29 cellular contexts compared by ENCODE assay signal in the genomic region with DNA sequence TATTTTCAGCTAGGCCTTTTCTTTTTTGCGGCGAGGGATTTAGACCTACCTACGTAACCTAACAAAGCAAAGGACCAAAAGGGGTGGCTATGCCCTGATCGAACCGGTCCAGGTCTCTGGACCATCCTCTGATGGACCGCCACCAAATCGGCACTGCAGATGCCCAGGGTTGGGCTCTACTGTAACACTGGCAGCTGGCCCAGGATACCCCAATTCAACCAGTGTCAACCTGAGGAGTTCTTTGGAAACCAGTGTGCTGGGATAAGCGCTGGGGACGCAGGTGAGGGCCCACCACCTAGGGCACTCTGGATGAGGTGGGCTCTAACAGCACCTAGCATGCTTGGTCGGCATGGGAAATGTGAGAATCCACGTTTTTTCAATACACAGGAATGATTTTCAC. TPM values are rescaled to one million over a fixed set of nuclear protein-coding genes. Genes with fewer than 3 reads are reported as not detected.
"Had no signal": no experiment of that assay in that cellular context is flagged by ENCODE, and none has a peak within 500 bp of the region (broad histone marks: within the 10 kb centered on the region; RNA-seq: fewer than 3 reads in every experiment).

No MANE protein-coding gene starts in this region.

- H3K4me3 ChIP-seq: left ventricle myocardium inferior, lung, right atrium auricular region, right lobe of liver, smooth muscle cell, thyroid gland, transverse colon, upper lobe of left lung, vagina had no signal

- FAIRE-seq: islet of Langerhans had no signal

- H3K4me1 ChIP-seq: left ventricle myocardium inferior, parathyroid adenoma, right atrium auricular region, right lobe of liver, thyroid gland, transverse colon, upper lobe of left lung, vagina had no signal

- H3K27me3 Mint-ChIP-seq: naive thymus-derived CD8-positive, alpha-beta T cell; progenitor cell of endocrine pancreas; stimulated activated memory B cell treated with anti-CD40 and anti-IgM and Interleukin-4, amounts not matched to agents 10 μg/mL and 1 μg/mL and 100 μg/mL, for 72 hours; stimulated activated naive CD8-positive, alpha-beta T cell treated with anti-CD3 and anti-CD28 coated beads, Interleukin-15, amount 100 ng/mL, for 72 hours had no signal

- H3K9me3 ChIP-seq: left ventricle myocardium inferior, right atrium auricular region, right lobe of liver, thyroid gland, transverse colon, upper lobe of left lung, vagina had no signal

- H3K4me3 Mint-ChIP-seq: immature natural killer cell; mesothelial cell of epicardium; naive thymus-derived CD8-positive, alpha-beta T cell; nephron; neural crest cell; stimulated activated memory B cell treated with anti-CD40 and anti-IgM and Interleukin-4, amounts not matched to agents 10 μg/mL and 1 μg/mL and 100 μg/mL, for 72 hours; stimulated activated naive CD8-positive, alpha-beta T cell treated with anti-CD3 and anti-CD28 coated beads, Interleukin-15, amount 100 ng/mL, for 72 hours had no signal

- H3K4me1 Mint-ChIP-seq: immature natural killer cell, neural crest cell had no signal

- H3K27ac ChIP-seq: left ventricle myocardium inferior, parathyroid adenoma, right atrium auricular region, thyroid gland, transverse colon, upper lobe of left lung, vagina had no signal

- DNase-seq: hypothalamus; immature natural killer cell; left ventricle myocardium inferior; mesendoderm; naive thymus-derived CD8-positive, alpha-beta T cell; nucleus accumbens; stimulated activated CD4-positive, alpha-beta T cell treated with anti-CD3 and anti-CD28 coated beads, Interleukin-1b, Interleukin-23, amount 100 ng/mL, for 48 hours; stimulated activated CD4-positive, alpha-beta T cell treated with anti-CD3 and anti-CD28 coated beads, Interleukin-2, amount 100 ng/mL, for 48 hours; stimulated activated CD4-positive, alpha-beta T cell treated with anti-CD3 and anti-CD28 coated beads, Interleukin-4, amount 100 ng/mL, for 4 hours; stimulated activated CD8-positive, alpha-beta memory T cell treated with anti-CD3 and anti-CD28 coated beads, Interleukin-4, amount 100 ng/mL, for 48 hours; stimulated activated naive CD4-positive, alpha-beta T cell treated with Interleukin-2 at 50 U/mL for 16 hours; stimulated activated naive CD8-positive, alpha-beta T cell treated with anti-CD3 and anti-CD28 coated beads, Interleukin-15, amount 100 ng/mL, for 72 hours; substantia nigra; thyroid gland; transverse colon had no signal

- H3K27ac Mint-ChIP-seq: mesothelial cell of epicardium, nephron had no signal

- ATAC-seq: naive thymus-derived CD8-positive, alpha-beta T cell; stimulated activated memory B cell treated with anti-CD40 and anti-IgM and Interleukin-4, amounts not matched to agents 10 μg/mL and 1 μg/mL and 100 μg/mL, for 72 hours; stimulated activated naive CD8-positive, alpha-beta T cell treated with anti-CD3 and anti-CD28 coated beads, Interleukin-15, amount 100 ng/mL, for 72 hours had no signal

- H3K4me2 ChIP-seq: smooth muscle cell had no signal

RNA-seq across cellular contexts. Expression of a gene that starts 58.9 kb away (rescaled TPM):
- total RNA-seq: mesothelial cell of epicardium; naive thymus-derived CD8-positive, alpha-beta T cell; osteocyte had no signal
